Comparison of ENCODE assay signal across 13 cellular contexts in genomic region chr17:3918372-3919122, GRCh38. TPM values are rescaled to one million over a fixed set of nuclear protein-coding genes. Genes with fewer than 3 reads are reported as not detected.
A peak's percentile ranks its signal among the peaks of the same experiment; 100 is the strongest.
DNase-seq lines count a peak whose midpoint lies in the region; ATAC-seq, FAIRE-seq and TF ChIP-seq lines count a peak whose summit lies in the region.
"Had no signal": no experiment of that assay in that cellular context is flagged by ENCODE, and none has a peak within 500 bp of the region (broad histone marks: within the 10 kb centered on the region; RNA-seq: fewer than 3 reads in every experiment).

No MANE protein-coding gene starts in this region.

- no peak for FAIRE-seq in HepG2 (lab: Jason Lieb, UNC)

- peak overlapping the region in 6 of 8 donors; percentile 15 to 74 (median 68) for H3K4me3 Mint-ChIP-seq in naive B cell
- H3K4me3 Mint-ChIP-seq: activated T-helper 17 cell treated with anti-CD3 and anti-CD28 coated beads, Interleukin-2, amount 50 U/mL, for 72 hours had no signal

- H3K27me3 ChIP-seq in HepG2 (ENCODE audit: control insufficient read depth in 1 of 2, insufficient read depth in 2 of 2, low read length in 2 of 2) (peaks cover 2 to 49% of the 10 kb centered on the region in 2 experiments; a peak in 4 of 5 replicates), right lobe of liver (no peaks in the 10 kb centered on the region), colonic mucosa (no peaks in the 10 kb centered on the region), brain microvascular endothelial cell (replicated peaks) (no peaks in the 10 kb centered on the region)

- BruUV-seq in HepG2 (replicated peaks; lab: Mats Ljungman, UMichigan) = no TSS peak

- no peak for TF ChIP-seq CTCF in HepG2 (CRISPR knock-in tag; IDR thresholded peaks at IDR 0.05)
- no peak for TF ChIP-seq CTCF in right lobe of liver (IDR thresholded peaks at IDR 0.05)
- no peak for TF ChIP-seq CTCF in colonic mucosa (IDR thresholded peaks at IDR 0.05)
- TF ChIP-seq CTCF in brain microvascular endothelial cell (IDR thresholded peaks at IDR 0.05; ENCODE audit: low read depth, low read length, missing control alignments) = no peak

- intact Hi-C loops in HepG2 (cut with micrococcal nuclease; ENCODE audit: unreplicated experiment) = no loop called here
- intact Hi-C loops in right lobe of liver (cut with DNase I) = no loop called here
- intact Hi-C loops in colonic mucosa (cut with DNase I) = loop anchor here (10.0 kb wide), 1 partner anchor 156 kb away; no protein-coding TSS in a partner anchor

- H3K27ac Mint-ChIP-seq in naive B cell = peak overlapping the region; percentile 33 to 100 (median 70)
- H3K27ac Mint-ChIP-seq: activated T-helper 17 cell treated with anti-CD3 and anti-CD28 coated beads, Interleukin-2, amount 50 U/mL, for 72 hours had no signal

- 8% methylated on average over 5 of the region's 8 CpGs for WGBS in HepG2 (ENCODE audit: low lambda C conversion rate)
- WGBS in right lobe of liver (ENCODE audit: insufficient coverage, low coverage, low lambda C conversion rate, missing lambda C conversion rate) = 58% methylated on average over 5 of the region's 8 CpGs

- H3K27ac ChIP-seq in HepG2 (ENCODE audit: extremely low read length, insufficient read depth, low read length) = no peak overlapping the region
- no peak overlapping the region for H3K27ac ChIP-seq in right lobe of liver
- H3K27ac ChIP-seq in colonic mucosa = peak overlapping the region; percentile 50
- H3K27ac ChIP-seq in brain microvascular endothelial cell = no peak overlapping the region

- no peaks in the 10 kb centered on the region for H3K9me3 ChIP-seq in HepG2 (ENCODE audit: low read length)
- no peaks in the 10 kb centered on the region for H3K9me3 ChIP-seq in right lobe of liver
- H3K9me3 ChIP-seq in colonic mucosa = no peaks in the 10 kb centered on the region

- H3K4me3 ChIP-seq in HepG2 (replicated peaks in 1 of 3; ENCODE audit: insufficient read depth in 1 of 3, low read depth in 2 of 3, low read length in 3 of 3) (no peak overlapping the region), right lobe of liver (no peak overlapping the region), colonic mucosa (no peak overlapping the region), brain microvascular endothelial cell (ENCODE audit: low read depth, low read length) (no peak overlapping the region)
- H3K4me3 ChIP-seq: skin epidermis had no signal

- ATAC-seq in HepG2 (no peak), right lobe of liver (no peak), naive B cell (ENCODE audit: low read depth in 2 of 2) (no peak), GM21825 (IDR thresholded peaks at IDR 0.05; ENCODE audit: unreplicated experiment) (no peak)
- ATAC-seq: activated T-helper 17 cell treated with anti-CD3 and anti-CD28 coated beads, Interleukin-2, amount 50 U/mL, for 72 hours; esophagus mucosa had no signal

- no peaks in the 10 kb centered on the region for H3K27me3 Mint-ChIP-seq in naive B cell
- H3K27me3 Mint-ChIP-seq: activated T-helper 17 cell treated with anti-CD3 and anti-CD28 coated beads, Interleukin-2, amount 50 U/mL, for 72 hours had no signal

- H3K4me1 ChIP-seq in HepG2 (ENCODE audit: insufficient read depth, low read length) (peaks cover 30% of the 10 kb centered on the region), right lobe of liver (no peaks in the 10 kb centered on the region), colonic mucosa (peaks cover 18% of the 10 kb centered on the region)

- no peak overlapping the region for H2AFZ ChIP-seq in HepG2 (ENCODE audit: low read length)

- no peak overlapping the region for H3K9ac ChIP-seq in HepG2 (ENCODE audit: insufficient read depth, low read depth, low read length)
- H3K9ac ChIP-seq in colonic mucosa (ENCODE audit: low read depth in 2 of 2, low read length in 2 of 2) = no peak overlapping the region

- no peak overlapping the region for H3K4me2 ChIP-seq in HepG2 (ENCODE audit: low read depth, low read length)

- no peaks in the 10 kb centered on the region for H3K79me2 ChIP-seq in HepG2 (ENCODE audit: insufficient read depth, low read length)

- DNase-seq in HepG2 (ENCODE audit: low spot score) = no peak
- no peak for DNase-seq in right lobe of liver
- DNase-seq in colonic mucosa = no peak
- DNase-seq in naive B cell = no peak
- no peak for DNase-seq in GM03348 (ENCODE audit: low spot score)
- DNase-seq in brain microvascular endothelial cell = no peak
- no peak for DNase-seq in inferior parietal cortex (ENCODE audit: extremely low spot score)
- DNase-seq: activated CD4-positive, CD25-positive, alpha-beta regulatory T cell treated with anti-CD3 and anti-CD28 coated beads, Interleukin-2, amount 50 U/mL, for 72 hours; NCI-H1105 treated with DMSO at 0.1 percent for 48 hours had no signal

- H3K36me3 ChIP-seq in HepG2 (replicated peaks in 1 of 2; ENCODE audit: control insufficient read depth in 1 of 2, insufficient read depth in 2 of 2, low read length in 2 of 2) (no peaks in the 10 kb centered on the region), right lobe of liver (no peaks in the 10 kb centered on the region), colonic mucosa (no peaks in the 10 kb centered on the region), brain microvascular endothelial cell (replicated peaks) (no peaks in the 10 kb centered on the region)

- no peaks in the 10 kb centered on the region for H4K20me1 ChIP-seq in HepG2 (ENCODE audit: insufficient read depth, low read length)

- TF ChIP-seq RAD21 in HepG2 (CRISPR knock-in tag; IDR thresholded peaks at IDR 0.05) = no peak

- CTCF ChIA-PET in HepG2 (lab: Yijun Ruan, JAX; ENCODE audit: low intra/inter-chr PET ratio, low total read pairs) = no interaction called here

- no peaks in the 10 kb centered on the region for H3K9me3 Mint-ChIP-seq in naive B cell
- H3K9me3 Mint-ChIP-seq: activated T-helper 17 cell treated with anti-CD3 and anti-CD28 coated beads, Interleukin-2, amount 50 U/mL, for 72 hours had no signal

- peaks cover 52 to 75% (median 65%) of the 10 kb centered on the region in 3 donors for H3K4me1 Mint-ChIP-seq in naive B cell

- in situ Hi-C loops in HepG2 (cut with HindIII; ENCODE audit: extremely low pct_ligation_motif_present, low pct_unique_long_range_greater_than_20kb) = loop anchor here (10.0 kb wide), 1 partner anchor 156 kb away; no protein-coding TSS in a partner anchor
- in situ Hi-C loops in brain microvascular endothelial cell (cut with HindIII; ENCODE audit: low pct_ligation_motif_present, low sequenced_read_pairs) = no loop called here

- H3K36me3 Mint-ChIP-seq in naive B cell = no peaks in the 10 kb centered on the region

- POLR2A ChIA-PET in HepG2 (lab: Yijun Ruan, JAX) = no interaction called here

- TF ChIP-seq EP300 in HepG2 (IDR thresholded peaks at IDR 0.05; ENCODE audit: low read depth in 2 of 2, low read length in 2 of 2) = no peak
- no peak for TF ChIP-seq EP300 in HepG2 (CRISPR knock-in tag; IDR thresholded peaks at IDR 0.05; ENCODE audit: borderline replicate concordance)

- TF ChIP-seq POLR2A in HepG2 (IDR thresholded peaks at IDR 0.05; ENCODE audit: insufficient read depth in 1 of 2, low read depth in 2 of 2, low read length in 2 of 2) = no peak
- no peak for TF ChIP-seq POLR2A in right lobe of liver (IDR thresholded peaks at IDR 0.05)

RNA-seq across cellular contexts. Expression of gene P2RX1, which starts 2.3 kb away (rescaled TPM):
- total RNA-seq in HepG2 (2016; rRNA removed; fragmentation: Illumina TruSeq; extraction: Trizol) (0.04 TPM in 1 of 2 replicates, not detected in the other), right lobe of liver (under 1 TPM in 5 of 6 experiments, not detected in 1; 0.50 to 0.78 (median 0.58) TPM), colonic mucosa (1 to 10 TPM; 2.7 to 4.8 TPM)
- total RNA-seq in HepG2 (2016; cell fraction: cytosol; rRNA removed; fragmentation: Illumina TruSeq; extraction: Trizol; ENCODE audit: low read depth) = not detected in 2 replicates
- total RNA-seq in HepG2 (2016; cell fraction: insoluble cytoplasmic fraction; rRNA removed; fragmentation: Illumina TruSeq; extraction: Trizol) = 0.04 TPM in 1 of 2 replicates, not detected in the other
- not detected in 2 replicates for total RNA-seq in HepG2 (2016; cell fraction: membrane; rRNA removed; fragmentation: Illumina TruSeq; extraction: Trizol)
- 0.12 TPM in 1 of 2 replicates, not detected in the other for total RNA-seq in HepG2 (2016; cell fraction: nucleus; rRNA removed; fragmentation: Illumina TruSeq; extraction: Trizol)
- polyA plus RNA-seq in HepG2 (2011; rRNA removed) (0.50 and 0.84 TPM in 2 replicates), naive B cell (ENCODE audit: low read depth in 6 of 6) (10 to 100 TPM in 5 of 6 donors, 1 to 10 TPM in 1; 2.3 to 20.2 (median 15.1) TPM)
- 0.12 and 0.33 TPM in 2 replicates for polyA plus RNA-seq in HepG2 (2011; cell fraction: cytosol; rRNA removed)
- polyA plus RNA-seq in HepG2 (2011; cell fraction: nucleus; rRNA removed) = 2.2 and 2.3 TPM in 2 replicates
- 0.20 and 0.44 TPM in 2 replicates for polyA plus RNA-seq in HepG2 (2012)
- not detected in 2 replicates for polyA plus RNA-seq in HepG2 (2016; cell fraction: cytosol; fragmentation: Illumina TruSeq; extraction: Trizol; ENCODE audit: low read depth)
- polyA plus RNA-seq in HepG2 (2016; cell fraction: insoluble cytoplasmic fraction; fragmentation: Illumina TruSeq; extraction: Trizol; ENCODE audit: low read depth) = not detected in 2 replicates
- not detected in 2 replicates for polyA plus RNA-seq in HepG2 (2016; cell fraction: membrane; fragmentation: Illumina TruSeq; extraction: Trizol; ENCODE audit: low read depth)
- 0.15 TPM in 1 of 2 replicates, not detected in the other for polyA plus RNA-seq in HepG2 (2016; cell fraction: nucleus; fragmentation: Illumina TruSeq; extraction: Trizol; ENCODE audit: insufficient read depth, low read depth)
- polyA minus RNA-seq in HepG2 (2011; rRNA and poly(A)+ RNA removed; ENCODE audit: low replicate concordance) = 0.19 and 0.34 TPM in 2 replicates
- 0.18 TPM in 1 of 2 replicates, not detected in the other for polyA minus RNA-seq in HepG2 (2011; cell fraction: cytosol; rRNA and poly(A)+ RNA removed)
- 0.39 and 0.62 TPM in 2 replicates for polyA minus RNA-seq in HepG2 (2011; cell fraction: nucleus; rRNA and poly(A)+ RNA removed)

RNA-seq across cellular contexts. Expression of gene CAMKK1, which starts 25.7 kb away (rescaled TPM):
- total RNA-seq in HepG2 (2016; rRNA removed; fragmentation: Illumina TruSeq; extraction: Trizol) (0.83 and 1.5 TPM in 2 replicates), right lobe of liver (1 to 10 TPM in 2 of 6 experiments, under 1 TPM in 4; 0.35 to 1.1 (median 0.47) TPM), colonic mucosa (1 to 10 TPM; 3.6 to 7.2 TPM)
- 0.09 and 0.20 TPM in 2 replicates for total RNA-seq in HepG2 (2016; cell fraction: cytosol; rRNA removed; fragmentation: Illumina TruSeq; extraction: Trizol; ENCODE audit: low read depth)
- 0.85 and 1.3 TPM in 2 replicates for total RNA-seq in HepG2 (2016; cell fraction: insoluble cytoplasmic fraction; rRNA removed; fragmentation: Illumina TruSeq; extraction: Trizol)
- 0.62 and 0.65 TPM in 2 replicates for total RNA-seq in HepG2 (2016; cell fraction: membrane; rRNA removed; fragmentation: Illumina TruSeq; extraction: Trizol)
- total RNA-seq in HepG2 (2016; cell fraction: nucleus; rRNA removed; fragmentation: Illumina TruSeq; extraction: Trizol) = 1.3 and 1.8 TPM in 2 replicates
- polyA plus RNA-seq in HepG2 (2011; rRNA removed) (1.6 and 2.1 TPM in 2 replicates), naive B cell (ENCODE audit: low read depth in 6 of 6) (1 to 10 TPM in 4 of 6 donors, under 1 TPM in 2; 0.69 to 1.4 (median 1.1) TPM)
- 1.1 TPM in 2 replicates for polyA plus RNA-seq in HepG2 (2011; cell fraction: cytosol; rRNA removed)
- 6.4 and 7.0 TPM in 2 replicates for polyA plus RNA-seq in HepG2 (2011; cell fraction: nucleus; rRNA removed)
- 1.1 and 1.4 TPM in 2 replicates for polyA plus RNA-seq in HepG2 (2012)
- polyA plus RNA-seq in HepG2 (2016; cell fraction: cytosol; fragmentation: Illumina TruSeq; extraction: Trizol; ENCODE audit: low read depth) = 0.11 and 0.17 TPM in 2 replicates
- 0.91 and 0.97 TPM in 2 replicates for polyA plus RNA-seq in HepG2 (2016; cell fraction: insoluble cytoplasmic fraction; fragmentation: Illumina TruSeq; extraction: Trizol; ENCODE audit: low read depth)
- polyA plus RNA-seq in HepG2 (2016; cell fraction: membrane; fragmentation: Illumina TruSeq; extraction: Trizol; ENCODE audit: low read depth) = 0.35 and 0.49 TPM in 2 replicates
- polyA plus RNA-seq in HepG2 (2016; cell fraction: nucleus; fragmentation: Illumina TruSeq; extraction: Trizol; ENCODE audit: insufficient read depth, low read depth) = 3.4 and 4.1 TPM in 2 replicates
- polyA minus RNA-seq in HepG2 (2011; rRNA and poly(A)+ RNA removed; ENCODE audit: low replicate concordance) = 2.5 and 40.0 TPM in 2 replicates
- 0.20 and 0.62 TPM in 2 replicates for polyA minus RNA-seq in HepG2 (2011; cell fraction: cytosol; rRNA and poly(A)+ RNA removed)
- polyA minus RNA-seq in HepG2 (2011; cell fraction: nucleus; rRNA and poly(A)+ RNA removed) = 1.5 and 2.2 TPM in 2 replicates

RNA-seq across cellular contexts. Expression of gene ATP2A3, which starts 45.7 kb away (rescaled TPM):
- total RNA-seq in HepG2 (2016; rRNA removed; fragmentation: Illumina TruSeq; extraction: Trizol) (not detected in 2 replicates), right lobe of liver (1 to 10 TPM; 1.5 to 4.3 (median 2.3) TPM), colonic mucosa (100 to 1,000 TPM; 197 to 308 TPM)
- total RNA-seq in HepG2 (2016; cell fraction: cytosol; rRNA removed; fragmentation: Illumina TruSeq; extraction: Trizol; ENCODE audit: low read depth) = not detected in 2 replicates
- not detected in 2 replicates for total RNA-seq in HepG2 (2016; cell fraction: insoluble cytoplasmic fraction; rRNA removed; fragmentation: Illumina TruSeq; extraction: Trizol)
- total RNA-seq in HepG2 (2016; cell fraction: membrane; rRNA removed; fragmentation: Illumina TruSeq; extraction: Trizol) = not detected in 2 replicates
- total RNA-seq in HepG2 (2016; cell fraction: nucleus; rRNA removed; fragmentation: Illumina TruSeq; extraction: Trizol) = not detected in 2 replicates
- polyA plus RNA-seq in HepG2 (2011; rRNA removed) (0.07 and 0.10 TPM in 2 replicates), naive B cell (ENCODE audit: low read depth in 6 of 6) (100 to 1,000 TPM in 2 of 6 donors, 10 to 100 TPM in 4; 68.7 to 180 (median 94.2) TPM)
- 0.03 and 0.14 TPM in 2 replicates for polyA plus RNA-seq in HepG2 (2011; cell fraction: cytosol; rRNA removed)
- polyA plus RNA-seq in HepG2 (2011; cell fraction: nucleus; rRNA removed) = 0.16 and 0.40 TPM in 2 replicates
- 0.15 and 0.25 TPM in 2 replicates for polyA plus RNA-seq in HepG2 (2012)
- not detected in 2 replicates for polyA plus RNA-seq in HepG2 (2016; cell fraction: cytosol; fragmentation: Illumina TruSeq; extraction: Trizol; ENCODE audit: low read depth)
- not detected in 2 replicates for polyA plus RNA-seq in HepG2 (2016; cell fraction: insoluble cytoplasmic fraction; fragmentation: Illumina TruSeq; extraction: Trizol; ENCODE audit: low read depth)
- not detected in 2 replicates for polyA plus RNA-seq in HepG2 (2016; cell fraction: membrane; fragmentation: Illumina TruSeq; extraction: Trizol; ENCODE audit: low read depth)
- polyA plus RNA-seq in HepG2 (2016; cell fraction: nucleus; fragmentation: Illumina TruSeq; extraction: Trizol; ENCODE audit: insufficient read depth, low read depth) = not detected in 2 replicates
- 0.52 and 1.2 TPM in 2 replicates for polyA minus RNA-seq in HepG2 (2011; rRNA and poly(A)+ RNA removed; ENCODE audit: low replicate concordance)
- polyA minus RNA-seq in HepG2 (2011; cell fraction: cytosol; rRNA and poly(A)+ RNA removed) = not detected in 2 replicates
- 0.13 TPM in 1 of 2 replicates, not detected in the other for polyA minus RNA-seq in HepG2 (2011; cell fraction: nucleus; rRNA and poly(A)+ RNA removed)

Comparison
In these comparisons a context has a peak if more than half of its experiments do, and no peak if none do; other contexts are left out.
1. RNA of gene ATP2A3, which starts 45.7 kb away (total RNA-seq): 197 to 308 TPM in colonic mucosa; 1.5 to 4.3 TPM in right lobe of liver and not detected in HepG2; every median in the first group is over 10 times any median in the second.